Comparison of ENCODE assay signal across 8 cellular contexts in genomic region chr9:2241875-2242741, GRCh38.
DNase-seq lines count a peak whose midpoint lies in the region; ATAC-seq lines count a peak whose summit lies in the region.

No MANE protein-coding gene starts in this region.

- ATAC-seq in GM21576 (IDR thresholded peaks at IDR 0.05; ENCODE audit: unreplicated experiment), result peak; percentile 93
- ATAC-seq in natural killer cell treated with Interleukin-12 subunit alpha and Interleukin-12 subunit beta and Interleukin-15 and Interleukin-18, amount 100 ng/mL, for 72 hours, result peak; percentile 83 to 87

- H3K9me3 Mint-ChIP-seq in natural killer cell treated with Interleukin-12 subunit alpha and Interleukin-12 subunit beta and Interleukin-15 and Interleukin-18, amount 100 ng/mL, for 72 hours, result no peaks in the 10 kb centered on the region

- H3K36me3 Mint-ChIP-seq in natural killer cell treated with Interleukin-12 subunit alpha and Interleukin-12 subunit beta and Interleukin-15 and Interleukin-18, amount 100 ng/mL, for 72 hours, result peaks cover 4% of the 10 kb centered on the region

- peaks cover 13 to 15% of the 10 kb centered on the region in 2 donors for H3K4me1 Mint-ChIP-seq in natural killer cell treated with Interleukin-12 subunit alpha and Interleukin-12 subunit beta and Interleukin-15 and Interleukin-18, amount 100 ng/mL, for 72 hours (ENCODE audit: low read depth in 2 of 2)

- H3K4me3 Mint-ChIP-seq in natural killer cell treated with Interleukin-12 subunit alpha and Interleukin-12 subunit beta and Interleukin-15 and Interleukin-18, amount 100 ng/mL, for 72 hours, result peak overlapping the region; percentile 78

- peaks cover 23 to 25% of the 10 kb centered on the region in 2 donors for H3K27me3 Mint-ChIP-seq in natural killer cell treated with Interleukin-12 subunit alpha and Interleukin-12 subunit beta and Interleukin-15 and Interleukin-18, amount 100 ng/mL, for 72 hours

- peak overlapping the region in 1 of 2 donors; percentile 58 for H3K27ac Mint-ChIP-seq in natural killer cell treated with Interleukin-12 subunit alpha and Interleukin-12 subunit beta and Interleukin-15 and Interleukin-18, amount 100 ng/mL, for 72 hours

- DNase-seq in DMS114 treated with DMSO at 0.1 percent for 48 hours (lab: John Stamatoyannopoulos, UW; ENCODE audit: unreplicated experiment) (peak; percentile 50), HuH-7.5 (ENCODE audit: low spot score) (peak; percentile 22), OCI-M1 (lab: John Stamatoyannopoulos, UW) (peak; percentile 69), fibroblast of the conjunctiva (ENCODE audit: low read depth) (peak; percentile 58), stromal cell of bone marrow (ENCODE audit: low read depth) (peak; percentile 75)
- DNase-seq in activated T-helper 1 cell treated with anti-CD3 and anti-CD28 coated beads, Interleukin-2, amount 50 U/mL, for 16 hours (ENCODE audit: low read depth in 1 of 2, low spot score in 1 of 2), result peak; percentile 13 to 23
- DNase-seq in natural killer cell treated with Interleukin-12 subunit alpha and Interleukin-12 subunit beta and Interleukin-15 and Interleukin-18, amount 100 ng/mL, for 72 hours (ENCODE audit: low spot score), result peak; percentile 69

Comparison
In these comparisons a context has a peak if more than half of its experiments do, and no peak if none do; other contexts are left out.
1. Peak in every context shown above with its lines: DNase-seq and ATAC-seq.
2. DNase-seq: peak in every context shown above with its lines; median percentile 75 in stromal cell of bone marrow; 69 in OCI-M1; 69 in natural killer cell treated with Interleukin-12 subunit alpha and Interleukin-12 subunit beta and Interleukin-15 and Interleukin-18, amount 100 ng/mL, for 72 hours; 58 in fibroblast of the conjunctiva; 50 in DMS114 treated with DMSO at 0.1 percent for 48 hours; 22 in HuH-7.5; 18 in activated T-helper 1 cell treated with anti-CD3 and anti-CD28 coated beads, Interleukin-2, amount 50 U/mL, for 16 hours.